In genomic region chr12:92695577-92695976, GRCh38 we compare ENCODE assay signal across 25 cellular contexts. TPM values are rescaled to one million over a fixed set of nuclear protein-coding genes. Genes with fewer than 3 reads are reported as not detected.
"Had no signal": no experiment of that assay in that cellular context is flagged by ENCODE, and none has a peak within 500 bp of the region (broad histone marks: within the 10 kb centered on the region; RNA-seq: fewer than 3 reads in every experiment).

No MANE protein-coding gene starts in this region.

- H3K27me3 Mint-ChIP-seq: activated CD4-positive, alpha-beta T cell treated with anti-CD3 and anti-CD28 coated beads, Interleukin-2, amount 10 ng/mL, durations not matched to agents 7 days and 5 days; dendritic cell treated with granulocyte-macrophage colony-stimulating factor and Interleukin-4, amounts not matched to agents 40 ng/mL and 50 ng/mL, for 4 days had no signal

- H3K27ac Mint-ChIP-seq: activated CD4-positive, alpha-beta T cell treated with anti-CD3 and anti-CD28 coated beads, Interleukin-2, amount 10 ng/mL, durations not matched to agents 7 days and 5 days; activated CD8-positive, alpha-beta T cell treated with anti-CD3 and anti-CD28 coated beads, Interleukin-2, amount 10 ng/mL, durations not matched to agents 7 days and 5 days; dendritic cell treated with granulocyte-macrophage colony-stimulating factor and Interleukin-4, amounts not matched to agents 40 ng/mL and 50 ng/mL, for 4 days; immature natural killer cell; nephron; stimulated activated effector memory CD8-positive, alpha-beta T cell treated with anti-CD3 and anti-CD28 coated beads, Interleukin-12 subunit alpha, Interleukin-12 subunit beta, amount 100 ng/mL, for 72 hours had no signal

- ATAC-seq: activated CD8-positive, alpha-beta T cell treated with anti-CD3 and anti-CD28 coated beads, Interleukin-2, amount 10 ng/mL, durations not matched to agents 7 days and 5 days; activated T-cell treated with anti-CD3 and anti-CD28 coated beads, Interleukin-2, amount 50 U/mL, for 4 hours; esophagus mucosa; gastrocnemius medialis; stimulated activated effector memory CD8-positive, alpha-beta T cell treated with anti-CD3 and anti-CD28 coated beads, Interleukin-12 subunit alpha, Interleukin-12 subunit beta, amount 100 ng/mL, for 72 hours had no signal

- H3K4me1 Mint-ChIP-seq: activated CD4-positive, alpha-beta T cell treated with anti-CD3 and anti-CD28 coated beads, Interleukin-2, amount 10 ng/mL, durations not matched to agents 7 days and 5 days; immature natural killer cell; nephron; stimulated activated effector memory CD8-positive, alpha-beta T cell treated with anti-CD3 and anti-CD28 coated beads, Interleukin-12 subunit alpha, Interleukin-12 subunit beta, amount 100 ng/mL, for 72 hours had no signal

- H3K36me3 ChIP-seq: gastrocnemius medialis, heart right ventricle, left ventricle myocardium inferior, sigmoid colon, stomach, vagina had no signal

- H3K9me3 ChIP-seq: gastrocnemius medialis, vagina had no signal

- H3K4me1 ChIP-seq: left ventricle myocardium inferior, vagina had no signal

- DNase-seq: activated CD4-positive, alpha-beta T cell treated with anti-CD3 and anti-CD28 coated beads, Interleukin-2, amount 10 ng/mL, durations not matched to agents 7 days and 5 days; activated CD8-positive, alpha-beta memory T cell treated with anti-CD3 and anti-CD28 coated beads, Interleukin-2, amount 50 U/mL, for 4 hours; activated CD8-positive, alpha-beta T cell treated with anti-CD3 and anti-CD28 coated beads, Interleukin-2, amount 10 ng/mL, durations not matched to agents 7 days and 5 days; activated naive CD4-positive, alpha-beta T cell treated with anti-CD3 and anti-CD28 coated beads, Interleukin-2, amount 50 U/mL, for 16 hours; activated T-cell treated with anti-CD3 and anti-CD28 coated beads, Interleukin-2, amount 50 U/mL, for 4 hours; effector CD8-positive, alpha-beta T cell; immature natural killer cell; kidney glomerular epithelial cell; mammary epithelial cell; midbrain; sigmoid colon; stimulated activated CD4-positive, alpha-beta T cell treated with anti-CD3 and anti-CD28 coated beads, Interleukin-4, amount 100 ng/mL, for 24 hours; stomach; trophoblast cell had no signal

- H3K36me3 Mint-ChIP-seq: immature natural killer cell; stimulated activated effector memory CD8-positive, alpha-beta T cell treated with anti-CD3 and anti-CD28 coated beads, Interleukin-12 subunit alpha, Interleukin-12 subunit beta, amount 100 ng/mL, for 72 hours had no signal

- H3K27ac ChIP-seq: gastrocnemius medialis, left ventricle myocardium inferior, sigmoid colon, stomach, vagina had no signal

- H3K4me3 Mint-ChIP-seq: activated CD4-positive, alpha-beta T cell treated with anti-CD3 and anti-CD28 coated beads, Interleukin-2, amount 10 ng/mL, durations not matched to agents 7 days and 5 days; activated CD8-positive, alpha-beta T cell treated with anti-CD3 and anti-CD28 coated beads, Interleukin-2, amount 10 ng/mL, durations not matched to agents 7 days and 5 days; activated T-cell treated with anti-CD3 and anti-CD28 coated beads, Interleukin-2, amount 50 U/mL, for 4 hours; dendritic cell treated with granulocyte-macrophage colony-stimulating factor and Interleukin-4, amounts not matched to agents 40 ng/mL and 50 ng/mL, for 4 days; immature natural killer cell; nephron; stimulated activated effector memory CD8-positive, alpha-beta T cell treated with anti-CD3 and anti-CD28 coated beads, Interleukin-12 subunit alpha, Interleukin-12 subunit beta, amount 100 ng/mL, for 72 hours had no signal

- H3K27me3 ChIP-seq: gastrocnemius medialis, heart right ventricle, sigmoid colon, stomach, vagina had no signal

- H3K4me3 ChIP-seq: gastrocnemius medialis, heart right ventricle, left ventricle myocardium inferior, sigmoid colon, stomach, vagina had no signal

RNA-seq across cellular contexts. Expression of gene PLEKHG7, which starts 7.2 kb away (rescaled TPM):
- total RNA-seq: activated CD4-positive, alpha-beta T cell treated with anti-CD3 and anti-CD28 coated beads, Interleukin-2, amount 10 ng/mL, durations not matched to agents 7 days and 5 days; activated CD8-positive, alpha-beta T cell treated with anti-CD3 and anti-CD28 coated beads, Interleukin-2, amount 10 ng/mL, durations not matched to agents 7 days and 5 days; activated T-cell treated with anti-CD3 and anti-CD28 coated beads, Interleukin-2, amount 50 U/mL, for 4 hours; bronchial epithelial cell; chondrocyte; gastrocnemius medialis; heart right ventricle; left ventricle myocardium inferior; mammary epithelial cell; temporal lobe; vagina had no signal
- polyA plus RNA-seq: immature natural killer cell, mammary epithelial cell had no signal
